In genomic region chr10:132575320-132576201, GRCh38 we compare ENCODE assay signal across 8 cellular contexts. TPM values are rescaled to one million over a fixed set of nuclear protein-coding genes. Genes with fewer than 3 reads are reported as not detected.
A peak's percentile ranks its signal among the peaks of the same experiment; 100 is the strongest.
DNase-seq lines count a peak whose midpoint lies in the region; ATAC-seq and TF ChIP-seq lines count a peak whose summit lies in the region.

No MANE protein-coding gene starts in this region.

- 86 to 90% methylated on average over 14 to 17 of the region's 21 CpGs for WGBS in mesodermal cell (ENCODE audit: insufficient coverage in 2 of 2), 2 experiments

- H3K4me1 ChIP-seq in breast epithelium (peaks cover 7 to 14% of the 10 kb centered on the region in 2 donors), mesodermal cell (ENCODE audit: control insufficient read depth, insufficient read depth, low read length, poor library complexity, severe bottlenecking) (peaks cover 54% of the 10 kb centered on the region)

- no peak for TF ChIP-seq POLR2A in breast epithelium (IDR thresholded peaks at IDR 0.05)

- TF ChIP-seq CTCF in breast epithelium (IDR thresholded peaks at IDR 0.05): no peak

- H3K27ac ChIP-seq in breast epithelium (peak overlapping the region; percentile 29 to 59), mesodermal cell (ENCODE audit: low read depth, low read length, severe bottlenecking) (peak overlapping the region; percentile 7)

- peak; percentile 5 for DNase-seq in NCI-H2227 (lab: John Stamatoyannopoulos, UW; ENCODE audit: unreplicated experiment)
- DNase-seq in NCI-H2227 treated with DMSO at 0.1 percent for 48 hours (lab: John Stamatoyannopoulos, UW): no peak
- peak; percentile 98 for DNase-seq in MV-4-11 (lab: John Stamatoyannopoulos, UW)
- peak in 1 of 2 donors; percentile 46 for DNase-seq in breast epithelium (ENCODE audit: low spot score in 2 of 2)

- H3K9me3 ChIP-seq in breast epithelium: no peaks in the 10 kb centered on the region
- H3K9me3 ChIP-seq in mesodermal cell (ENCODE audit: control insufficient read depth, low read length): no peaks in the 10 kb centered on the region

- ATAC-seq in GM21825 (IDR thresholded peaks at IDR 0.05; ENCODE audit: unreplicated experiment) (peak; percentile 28), GM18498 (IDR thresholded peaks at IDR 0.05; ENCODE audit: unreplicated experiment) (no peak), SK-N-SH treated with all-trans-retinoic acid at 6 μM for 48 hours (no peak)

- H3K4me3 ChIP-seq in breast epithelium: no peak overlapping the region
- no peak overlapping the region for H3K4me3 ChIP-seq in mesodermal cell (ENCODE audit: extremely low read depth, insufficient read depth, low read length, poor library complexity, severe bottlenecking)

- H3K27me3 ChIP-seq in breast epithelium: no peaks in the 10 kb centered on the region

- no peaks in the 10 kb centered on the region for H3K36me3 ChIP-seq in breast epithelium
- H3K36me3 ChIP-seq in mesodermal cell (ENCODE audit: control insufficient read depth, insufficient read depth, low read length): no peaks in the 10 kb centered on the region

- intact Hi-C loops in breast epithelium (cut with DNase I; ENCODE audit: low total_unique reads): no loop called here

TF ChIP-seq in SK-N-SH treated with all-trans-retinoic acid at 6 μM for 48 hours, 23 proteins besides CTCF, POLR2A, EP300 and RAD21:
- TF ChIP-seq OSR1 (CRISPR knock-in tag; IDR thresholded peaks at IDR 0.05): no peak
- TF ChIP-seq ZC3H10 (CRISPR knock-in tag; IDR thresholded peaks at IDR 0.05): no peak
- no peak for TF ChIP-seq POU6F1 (CRISPR knock-in tag; IDR thresholded peaks at IDR 0.05; ENCODE audit: borderline replicate concordance, low read depth)
- TF ChIP-seq SNAI2 (CRISPR knock-in tag; IDR thresholded peaks at IDR 0.05): no peak
- TF ChIP-seq ZFP30 (CRISPR knock-in tag; IDR thresholded peaks at IDR 0.05): no peak
- TF ChIP-seq GLIS3 (CRISPR knock-in tag; IDR thresholded peaks at IDR 0.05): no peak
- TF ChIP-seq ZFP3 (CRISPR knock-in tag; IDR thresholded peaks at IDR 0.05): no peak
- TF ChIP-seq PPARA (CRISPR knock-in tag; IDR thresholded peaks at IDR 0.05; ENCODE audit: borderline replicate concordance): no peak
- no peak for TF ChIP-seq ESRRG (CRISPR knock-in tag; IDR thresholded peaks at IDR 0.05)
- TF ChIP-seq ZNF565 (CRISPR knock-in tag; conservative IDR thresholded peaks at IDR 0.05; ENCODE audit: low read depth): no peak
- TF ChIP-seq RARB (CRISPR knock-in tag; IDR thresholded peaks at IDR 0.05): no peak
- no peak for TF ChIP-seq ARNTL (CRISPR knock-in tag; IDR thresholded peaks at IDR 0.05; ENCODE audit: borderline replicate concordance, low read depth)
- TF ChIP-seq ZNF70 (CRISPR knock-in tag; IDR thresholded peaks at IDR 0.05): no peak
- no peak for TF ChIP-seq ISL1 (CRISPR knock-in tag; IDR thresholded peaks at IDR 0.05)
- no peak for TF ChIP-seq TCF4 (CRISPR knock-in tag; IDR thresholded peaks at IDR 0.05; ENCODE audit: borderline replicate concordance)
- no peak for TF ChIP-seq TSHZ2 (CRISPR knock-in tag; IDR thresholded peaks at IDR 0.05)
- TF ChIP-seq ZNF8 (CRISPR knock-in tag; IDR thresholded peaks at IDR 0.05): no peak
- TF ChIP-seq CSRNP3 (CRISPR knock-in tag; IDR thresholded peaks at IDR 0.05): no peak

RNA-seq across cellular contexts. Expression of gene INPP5A, which starts 38.0 kb away (rescaled TPM):
- total RNA-seq in breast epithelium: 10 to 100 TPM; 26.6 to 50.6 (median 38.7) TPM
- 33.0 TPM for polyA plus RNA-seq in mesodermal cell (2013, experiment 1 of 2)
- polyA plus RNA-seq in mesodermal cell (2013, experiment 2 of 2): 32.5 TPM
